Comparison of ENCODE assay signal across 30 cellular contexts in genomic region chr3:155089495-155089894, GRCh38.
"Had no signal": no experiment of that assay in that cellular context is flagged by ENCODE, and none has a peak within 500 bp of the region (broad histone marks: within the 10 kb centered on the region; RNA-seq: fewer than 3 reads in every experiment).

No MANE protein-coding gene starts in this region.

- H3K4me2 ChIP-seq: hepatocyte, neural progenitor cell had no signal

- ATAC-seq: heart right ventricle; left lung; lower lobe of right lung; natural killer cell; pancreas; right cardiac atrium; sciatic nerve; stimulated activated effector memory CD8-positive, alpha-beta T cell treated with anti-CD3 and anti-CD28 coated beads, Interleukin-12 subunit alpha, Interleukin-12 subunit beta, amount 100 ng/mL, for 72 hours; upper lobe of right lung had no signal

- H3K9ac ChIP-seq: neural progenitor cell had no signal

- H3K4me1 ChIP-seq: heart right ventricle, left lung, lower lobe of right lung, neural progenitor cell, pancreas, prostate gland, spleen, suprapubic skin, tibial artery, upper lobe of right lung had no signal

- DNase-seq: heart right ventricle; kidney glomerular epithelial cell; left cardiac atrium; left lung; lower lobe of right lung; mammary epithelial cell; mesenchymal stem cell; naive B cell; natural killer cell; nephron progenitor cell; occipital lobe; pancreas; posterior cingulate gyrus; retina; right cardiac atrium; small intestine; spleen; stimulated activated CD4-positive, alpha-beta T cell treated with anti-CD3 and anti-CD28 coated beads, Interleukin-4, amount 100 ng/mL, for 24 hours; stimulated activated naive CD4-positive, alpha-beta T cell; tibial artery; trophoblast cell; upper lobe of right lung had no signal

- H3K27ac ChIP-seq: heart right ventricle, hepatocyte, left lung, lower lobe of right lung, neural progenitor cell, neutrophil, pancreas, prostate gland, spleen, suprapubic skin, thoracic aorta, tibial artery, upper lobe of right lung had no signal

- H2AFZ ChIP-seq: hepatocyte, neural progenitor cell had no signal

- H3K27me3 ChIP-seq: hepatocyte, left lung, neural progenitor cell, neutrophil, pancreas, spleen, suprapubic skin, tibial artery, upper lobe of right lung had no signal

- H3K4me3 ChIP-seq: heart right ventricle, hepatocyte, left lung, lower lobe of right lung, neural progenitor cell, pancreas, prostate gland, spleen, suprapubic skin, thoracic aorta, tibial artery, upper lobe of right lung had no signal

- H3K9me3 ChIP-seq: heart right ventricle, left lung, lower lobe of right lung, neutrophil, pancreas, prostate gland, spleen, suprapubic skin, thoracic aorta, tibial artery, upper lobe of right lung had no signal

- H3K36me3 ChIP-seq: heart right ventricle, left lung, lower lobe of right lung, neural progenitor cell, pancreas, prostate gland, suprapubic skin, thoracic aorta, tibial artery, upper lobe of right lung had no signal
